ENCODE assay signal across 30 cellular contexts in genomic region chr4:92263575-92263974, GRCh38. TPM values are rescaled to one million over a fixed set of nuclear protein-coding genes. Genes with fewer than 3 reads are reported as not detected.
"Had no signal": no experiment of that assay in that cellular context is flagged by ENCODE, and none has a peak within 500 bp of the region (broad histone marks: within the 10 kb centered on the region; RNA-seq: fewer than 3 reads in every experiment).

No MANE protein-coding gene starts in this region.

- H3K9me3 Mint-ChIP-seq: stimulated activated memory B cell treated with anti-CD40 and anti-IgM and Interleukin-4, amounts not matched to agents 10 μg/mL and 1 μg/mL and 100 μg/mL, for 72 hours; stimulated activated naive CD8-positive, alpha-beta T cell treated with anti-CD3 and anti-CD28 coated beads, Interleukin-15, amount 100 ng/mL, for 72 hours; type B pancreatic cell had no signal

- H3K27me3 ChIP-seq: stomach, suprapubic skin, testis, thyroid gland, tibial artery, tibial nerve, transverse colon, upper lobe of left lung, upper lobe of right lung, uterus, vagina had no signal

- H3K4me3 Mint-ChIP-seq: stimulated activated effector memory CD8-positive, alpha-beta T cell treated with anti-CD3 and anti-CD28 coated beads, Interleukin-12 subunit alpha, Interleukin-12 subunit beta, amount 100 ng/mL, for 72 hours; stimulated activated memory B cell treated with anti-CD40 and anti-IgM and Interleukin-4, amounts not matched to agents 10 μg/mL and 1 μg/mL and 100 μg/mL, for 72 hours; stimulated activated naive B cell treated with anti-CD40 and anti-IgM and Interleukin-4, amounts not matched to agents 10 μg/mL and 1 μg/mL and 100 μg/mL, for 72 hours; stimulated activated naive CD8-positive, alpha-beta T cell treated with anti-CD3 and anti-CD28 coated beads, Interleukin-15, amount 100 ng/mL, for 72 hours; stimulated activated naive CD8-positive, alpha-beta T cell treated with anti-CD3 and anti-CD28 coated beads, Interleukin-15, Interleukin-2, amounts not matched to agents 100 ng/mL and 50 ng/mL, for 24 hours; type B pancreatic cell had no signal

- FAIRE-seq: urothelium cell line had no signal

- H3K9me3 ChIP-seq: stomach, suprapubic skin, testis, thoracic aorta, thyroid gland, tibial artery, tibial nerve, transverse colon, upper lobe of left lung, upper lobe of right lung, uterus, vagina had no signal

- H3K27me3 Mint-ChIP-seq: stimulated activated memory B cell treated with anti-CD40 and anti-IgM and Interleukin-4, amounts not matched to agents 10 μg/mL and 1 μg/mL and 100 μg/mL, for 72 hours; stimulated activated naive B cell treated with anti-CD40 and anti-IgM and Interleukin-4, amounts not matched to agents 10 μg/mL and 1 μg/mL and 100 μg/mL, for 72 hours; stimulated activated naive CD8-positive, alpha-beta T cell treated with anti-CD3 and anti-CD28 coated beads, Interleukin-15, amount 100 ng/mL, for 72 hours; stimulated activated naive CD8-positive, alpha-beta T cell treated with anti-CD3 and anti-CD28 coated beads, Interleukin-15, Interleukin-2, amounts not matched to agents 100 ng/mL and 50 ng/mL, for 24 hours; type B pancreatic cell had no signal

- H3K4me1 ChIP-seq: stomach, suprapubic skin, testis, transverse colon, upper lobe of left lung, upper lobe of right lung, uterus, vagina had no signal

- H3K27ac Mint-ChIP-seq: stimulated activated effector memory CD8-positive, alpha-beta T cell treated with anti-CD3 and anti-CD28 coated beads, Interleukin-12 subunit alpha, Interleukin-12 subunit beta, amount 100 ng/mL, for 72 hours; stimulated activated memory B cell treated with anti-CD40 and anti-IgM and Interleukin-4, amounts not matched to agents 10 μg/mL and 1 μg/mL and 100 μg/mL, for 72 hours; stimulated activated naive B cell treated with anti-CD40 and anti-IgM and Interleukin-4, amounts not matched to agents 10 μg/mL and 1 μg/mL and 100 μg/mL, for 72 hours; stimulated activated naive CD8-positive, alpha-beta T cell treated with anti-CD3 and anti-CD28 coated beads, Interleukin-15, amount 100 ng/mL, for 72 hours; stimulated activated naive CD8-positive, alpha-beta T cell treated with anti-CD3 and anti-CD28 coated beads, Interleukin-15, Interleukin-2, amounts not matched to agents 100 ng/mL and 50 ng/mL, for 24 hours; type B pancreatic cell had no signal

- H3K36me3 ChIP-seq: stomach, suprapubic skin, thoracic aorta, thyroid gland, tibial artery, tibial nerve, transverse colon, upper lobe of left lung, upper lobe of right lung, uterus, vagina had no signal

- H3K4me3 ChIP-seq: stomach, suprapubic skin, testis, thoracic aorta, thyroid gland, tibial artery, tibial nerve, transverse colon, upper lobe of left lung, upper lobe of right lung, uterus, vagina had no signal

- DNase-seq: stimulated activated CD4-positive, alpha-beta T cell treated with anti-CD3 and anti-CD28 coated beads, Interleukin-2, amount 100 ng/mL, for 48 hours; stimulated activated CD4-positive, alpha-beta T cell treated with anti-CD3 and anti-CD28 coated beads, Interleukin-4, amount 100 ng/mL, for 1 hour; stimulated activated CD4-positive, alpha-beta T cell treated with anti-CD3 and anti-CD28 coated beads, Interleukin-4, amount 100 ng/mL, for 24 hours; stimulated activated CD4-positive, alpha-beta T cell treated with anti-CD3 and anti-CD28 coated beads, Interleukin-4, amount 100 ng/mL, for 4 hours; stimulated activated CD8-positive, alpha-beta memory T cell treated with anti-CD3 and anti-CD28 coated beads, Interleukin-4, amount 100 ng/mL, for 48 hours; stimulated activated naive B cell treated with anti-CD40 and anti-IgM and Interleukin-4, amounts not matched to agents 10 μg/mL and 1 μg/mL and 100 μg/mL, for 72 hours; stimulated activated naive CD4-positive, alpha-beta T cell; stimulated activated naive CD4-positive, alpha-beta T cell treated with Interleukin-2 at 50 U/mL for 16 hours; stimulated activated naive CD8-positive, alpha-beta T cell treated with anti-CD3 and anti-CD28 coated beads, Interleukin-15, amount 100 ng/mL, for 72 hours; stimulated activated naive CD8-positive, alpha-beta T cell treated with anti-CD3 and anti-CD28 coated beads, Interleukin-15, Interleukin-2, amounts not matched to agents 100 U/mL and 50 U/mL, for 24 hours; stomach; substantia nigra; testis; thyroid gland; tibial artery; transverse colon; trophoblast cell; upper lobe of left lung; upper lobe of right lung; uterus had no signal

- H3K27ac ChIP-seq: stomach, suprapubic skin, testis, thoracic aorta, thyroid gland, tibial artery, tibial nerve, transverse colon, upper lobe of left lung, upper lobe of right lung, uterus, vagina had no signal

- ATAC-seq: stimulated activated effector memory CD8-positive, alpha-beta T cell treated with anti-CD3 and anti-CD28 coated beads, Interleukin-12 subunit alpha, Interleukin-12 subunit beta, amount 100 ng/mL, for 72 hours; stimulated activated memory B cell treated with anti-CD40 and anti-IgM and Interleukin-4, amounts not matched to agents 10 μg/mL and 1 μg/mL and 100 μg/mL, for 72 hours; stimulated activated naive B cell treated with anti-CD40 and anti-IgM and Interleukin-4, amounts not matched to agents 10 μg/mL and 1 μg/mL and 100 μg/mL, for 72 hours; stimulated activated naive CD8-positive, alpha-beta T cell treated with anti-CD3 and anti-CD28 coated beads, Interleukin-15, amount 100 ng/mL, for 72 hours; stimulated activated naive CD8-positive, alpha-beta T cell treated with anti-CD3 and anti-CD28 coated beads, Interleukin-15, Interleukin-2, amounts not matched to agents 100 U/mL and 50 U/mL, for 24 hours; upper lobe of right lung had no signal

- H3K4me1 Mint-ChIP-seq: stimulated activated effector memory CD8-positive, alpha-beta T cell treated with anti-CD3 and anti-CD28 coated beads, Interleukin-12 subunit alpha, Interleukin-12 subunit beta, amount 100 ng/mL, for 72 hours; stimulated activated memory B cell treated with anti-CD40 and anti-IgM and Interleukin-4, amounts not matched to agents 10 μg/mL and 1 μg/mL and 100 μg/mL, for 72 hours; stimulated activated naive B cell treated with anti-CD40 and anti-IgM and Interleukin-4, amounts not matched to agents 10 μg/mL and 1 μg/mL and 100 μg/mL, for 72 hours; stimulated activated naive CD8-positive, alpha-beta T cell treated with anti-CD3 and anti-CD28 coated beads, Interleukin-15, amount 100 ng/mL, for 72 hours had no signal

- H3K36me3 Mint-ChIP-seq: stimulated activated effector memory CD8-positive, alpha-beta T cell treated with anti-CD3 and anti-CD28 coated beads, Interleukin-12 subunit alpha, Interleukin-12 subunit beta, amount 100 ng/mL, for 72 hours; stimulated activated memory B cell treated with anti-CD40 and anti-IgM and Interleukin-4, amounts not matched to agents 10 μg/mL and 1 μg/mL and 100 μg/mL, for 72 hours; stimulated activated naive B cell treated with anti-CD40 and anti-IgM and Interleukin-4, amounts not matched to agents 10 μg/mL and 1 μg/mL and 100 μg/mL, for 72 hours; type B pancreatic cell had no signal

RNA-seq across cellular contexts. Expression of gene GRID2, which starts 40.2 kb away (rescaled TPM):
- total RNA-seq: subcutaneous adipose tissue, suprapubic skin, upper lobe of right lung, vagina had no signal
- polyA plus RNA-seq: stomach had no signal
